ENCODE assay signal across 13 cellular contexts in genomic region chr20:48360338-48360698, GRCh38.
DNase-seq lines count a peak whose midpoint lies in the region; ATAC-seq, FAIRE-seq and TF ChIP-seq lines count a peak whose summit lies in the region.
"Had no signal": no experiment of that assay in that cellular context is flagged by ENCODE, and none has a peak within 500 bp of the region (broad histone marks: within the 10 kb centered on the region; RNA-seq: fewer than 3 reads in every experiment).

No MANE protein-coding gene starts in this region.

- no peak for TF ChIP-seq CTCF in OCI-LY3 (IDR thresholded peaks at IDR 0.05; ENCODE audit: low read depth, low read length)
- no peak for TF ChIP-seq CTCF in CD14-positive monocyte (IDR thresholded peaks at IDR 0.05)
- no peak for TF ChIP-seq CTCF in upper lobe of left lung (IDR thresholded peaks at IDR 0.05)
- TF ChIP-seq CTCF in pancreas (IDR thresholded peaks at IDR 0.05): no peak

- intact Hi-C loops in CD14-positive monocyte (cut with micrococcal nuclease): no loop called here
- intact Hi-C loops in pancreas (cut with DNase I): no loop called here

- H2AFZ ChIP-seq in OCI-LY3 (ENCODE audit: low read depth, low read length): no peak overlapping the region

- H3K9me3 ChIP-seq in OCI-LY3 (ENCODE audit: insufficient read depth, low read length): peaks cover 14% of the 10 kb centered on the region; the same call in 1 of the 2 replicates
- no peaks in the 10 kb centered on the region for H3K9me3 ChIP-seq in upper lobe of left lung
- H3K9me3 ChIP-seq in pancreas: no peaks in the 10 kb centered on the region
- H3K9me3 ChIP-seq: testis had no signal

- H3K4me1 Mint-ChIP-seq in CD14-positive monocyte: no peaks in the 10 kb centered on the region

- peak; percentile 37 for ATAC-seq in GM19351 (IDR thresholded peaks at IDR 0.05; ENCODE audit: unreplicated experiment)
- peak; percentile 35 for ATAC-seq in HG02885 (IDR thresholded peaks at IDR 0.05; ENCODE audit: poor library complexity, unreplicated experiment)
- no peak for ATAC-seq in HG02973 (IDR thresholded peaks at IDR 0.05; ENCODE audit: unreplicated experiment)
- ATAC-seq in upper lobe of left lung (ENCODE audit: low FRiP score in 2 of 2): no peak
- ATAC-seq in pancreas: no peak
- ATAC-seq: activated naive CD4-positive, alpha-beta T cell treated with anti-CD3 and anti-CD28 coated beads, Interleukin-2, amount 50 U/mL, for 72 hours had no signal

- H3K4me3 ChIP-seq in GM08714 (ENCODE audit: low read length) (peak overlapping the region; percentile 43; the same call in 1 of the 2 replicates), OCI-LY3 (ENCODE audit: low read length) (peak overlapping the region; percentile 77), upper lobe of left lung (no peak overlapping the region), pancreas (no peak overlapping the region)
- H3K4me3 ChIP-seq: testis had no signal

- H3K27ac Mint-ChIP-seq in CD14-positive monocyte: no peak overlapping the region
- H3K27ac Mint-ChIP-seq: activated naive CD4-positive, alpha-beta T cell treated with anti-CD3 and anti-CD28 coated beads, Interleukin-2, amount 50 U/mL, for 72 hours had no signal

- H3K27ac ChIP-seq in OCI-LY3 (ENCODE audit: low read length) (peak overlapping the region; percentile 96), upper lobe of left lung (no peak overlapping the region), pancreas (no peak overlapping the region)
- H3K27ac ChIP-seq: testis had no signal

- TF ChIP-seq POLR2A in upper lobe of left lung (IDR thresholded peaks at IDR 0.05): no peak

- TF ChIP-seq EP300 in upper lobe of left lung (IDR thresholded peaks at IDR 0.05): no peak

- H3K4me2 ChIP-seq in OCI-LY3 (ENCODE audit: low read length): peak overlapping the region; percentile 99

- H3K9ac ChIP-seq in OCI-LY3 (ENCODE audit: low read length): peak overlapping the region; percentile 92

- DNase-seq in CD14-positive monocyte (ENCODE audit: low spot score) (no peak), upper lobe of left lung (no peak), pancreas (no peak)
- DNase-seq: cerebellar nuclear complex, NCI-H1436, T-helper 9 cell, testis had no signal

- H3K36me3 ChIP-seq in OCI-LY3 (replicated peaks; ENCODE audit: low read depth, low read length): peaks cover 41% of the 10 kb centered on the region
- no peaks in the 10 kb centered on the region for H3K36me3 ChIP-seq in upper lobe of left lung
- H3K36me3 ChIP-seq in pancreas: no peaks in the 10 kb centered on the region

- 56 to 65% methylated on average over 6 of the region's 6 CpGs for WGBS in upper lobe of left lung, 2 donors
- WGBS in pancreas, 2 donors: 60 to 64% methylated on average over 6 of the region's 6 CpGs

- FAIRE-seq in pancreas (lab: Jason Lieb, UNC): no peak

- H3K4me3 Mint-ChIP-seq in CD14-positive monocyte: no peak overlapping the region

- no peaks in the 10 kb centered on the region for H3K36me3 Mint-ChIP-seq in CD14-positive monocyte
- H3K36me3 Mint-ChIP-seq: activated naive CD4-positive, alpha-beta T cell treated with anti-CD3 and anti-CD28 coated beads, Interleukin-2, amount 50 U/mL, for 72 hours had no signal

- H3K9me3 Mint-ChIP-seq in CD14-positive monocyte: peaks cover 0 to 5% (median 0%) of the 10 kb centered on the region in 7 donors

- peaks cover 21% of the 10 kb centered on the region for H3K79me2 ChIP-seq in OCI-LY3 (ENCODE audit: low read length)

- no peaks in the 10 kb centered on the region for H4K20me1 ChIP-seq in OCI-LY3 (ENCODE audit: insufficient read depth, low read length)

- H3K4me1 ChIP-seq in OCI-LY3 (ENCODE audit: low read length): peaks cover 65% of the 10 kb centered on the region
- H3K4me1 ChIP-seq in upper lobe of left lung: no peaks in the 10 kb centered on the region
- no peaks in the 10 kb centered on the region for H3K4me1 ChIP-seq in pancreas
- H3K4me1 ChIP-seq: testis had no signal

- H3K27me3 ChIP-seq in OCI-LY3 (ENCODE audit: low read depth, low read length): no peaks in the 10 kb centered on the region
- no peaks in the 10 kb centered on the region for H3K27me3 ChIP-seq in upper lobe of left lung
- H3K27me3 ChIP-seq in pancreas: no peaks in the 10 kb centered on the region
- H3K27me3 ChIP-seq: testis had no signal

- H3K27me3 Mint-ChIP-seq in CD14-positive monocyte (ENCODE audit: low read depth in 3 of 3): peaks cover 0 to 9% (median 4%) of the 10 kb centered on the region in 3 donors

Comparison
In these comparisons a context has a peak if more than half of its experiments do, and no peak if none do; other contexts are left out.
1. H3K4me3 ChIP-seq: peak in GM08714 (single experiment) and OCI-LY3 (single experiment); none in upper lobe of left lung (0 of 4) and pancreas (0 of 4).
2. ATAC-seq: peak in GM19351 (single experiment) and HG02885 (single experiment); none in HG02973 (single experiment), upper lobe of left lung (0 of 2) and pancreas (0 of 4).